ENCODE assay signal across 27 cellular contexts in the genomic region with DNA sequence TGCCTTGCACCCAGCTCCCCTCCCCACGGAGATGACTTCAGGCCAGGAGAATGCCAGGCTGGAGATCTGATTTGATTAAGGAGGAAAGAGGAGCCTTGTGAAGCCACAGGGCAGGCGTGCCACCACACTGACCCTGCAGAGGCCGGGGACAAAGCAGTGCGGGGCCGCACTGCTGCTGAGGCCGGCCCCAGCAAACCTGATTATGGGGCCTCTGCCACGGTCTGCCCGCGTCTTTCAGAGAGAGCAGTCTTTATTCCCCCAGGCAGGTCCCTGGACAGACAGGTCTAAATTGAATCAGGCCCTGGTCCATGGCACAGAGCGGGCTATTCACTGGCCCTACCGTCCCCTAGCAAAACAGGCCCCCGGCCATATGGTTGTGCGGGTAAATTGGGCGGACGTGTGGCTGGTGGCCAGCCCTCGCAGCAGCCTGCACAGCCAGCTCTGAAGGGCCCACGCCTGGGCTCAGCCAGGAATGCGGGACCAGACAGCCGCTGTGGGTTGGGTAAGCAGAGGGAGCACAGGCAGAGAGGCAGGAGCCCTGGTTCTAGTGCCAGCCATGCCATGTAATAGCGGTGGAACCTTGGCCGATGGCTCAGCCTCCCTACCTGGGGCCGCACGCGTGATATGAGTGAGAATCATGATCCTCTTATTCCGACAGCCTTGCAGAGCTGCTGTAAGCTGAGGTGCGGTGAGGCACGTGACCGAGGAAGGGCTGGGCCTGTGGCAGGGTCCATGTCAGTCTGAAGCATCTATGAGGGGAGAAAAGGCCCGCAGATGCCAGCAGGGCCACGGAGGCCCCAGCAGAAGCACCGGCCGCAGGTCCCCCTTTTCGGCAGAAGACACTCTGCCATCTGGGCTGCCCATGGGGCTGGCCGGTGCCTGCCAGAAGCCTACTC.
DNase-seq lines count a peak whose midpoint lies in the region; ATAC-seq, FAIRE-seq and TF ChIP-seq lines count a peak whose summit lies in the region.
"Had no signal": no experiment of that assay in that cellular context is flagged by ENCODE, and none has a peak within 500 bp of the region (broad histone marks: within the 10 kb centered on the region; RNA-seq: fewer than 3 reads in every experiment).

No MANE protein-coding gene starts in this region.

- no TSS peak for BruUV-seq in HepG2 (replicated peaks; lab: Mats Ljungman, UMichigan)

- no peaks in the 10 kb centered on the region for H3K9me3 Mint-ChIP-seq in neural progenitor cell
- H3K9me3 Mint-ChIP-seq: activated T-helper 17 cell treated with anti-CD3 and anti-CD28 coated beads, Interleukin-2, amount 50 U/mL, for 72 hours had no signal

- H3K9me3 ChIP-seq in HepG2 (ENCODE audit: low read length), result no peaks in the 10 kb centered on the region
- no peaks in the 10 kb centered on the region for H3K9me3 ChIP-seq in right lobe of liver
- H3K9me3 ChIP-seq in neural progenitor cell (ENCODE audit: low read depth), result no peaks in the 10 kb centered on the region
- H3K9me3 ChIP-seq: BLaER1, HAP-1, heart left ventricle, left ventricle myocardium inferior, mucosa of descending colon, tibial artery had no signal

- H3K27ac ChIP-seq in HepG2 (ENCODE audit: extremely low read length, insufficient read depth, low read length) (no peak overlapping the region), right lobe of liver (no peak overlapping the region), neural progenitor cell (no peak overlapping the region)
- H3K27ac ChIP-seq: BLaER1, coronary artery, heart left ventricle, left ventricle myocardium inferior, tibial artery, VCaP had no signal

- in situ Hi-C loops in HepG2 (cut with HindIII; ENCODE audit: extremely low pct_ligation_motif_present, low pct_unique_long_range_greater_than_20kb), result no loop called here

- no peak overlapping the region for H3K4me3 ChIP-seq in HepG2 (replicated peaks in 1 of 3; ENCODE audit: insufficient read depth in 1 of 3, low read depth in 2 of 3, low read length in 3 of 3)
- H3K4me3 ChIP-seq in right lobe of liver, result no peak overlapping the region
- no peak overlapping the region for H3K4me3 ChIP-seq in neural progenitor cell
- H3K4me3 ChIP-seq: BLaER1, coronary artery, HAP-1, heart left ventricle, left ventricle myocardium inferior, mucosa of descending colon, tibial artery had no signal

- no peaks in the 10 kb centered on the region for H3F3A ChIP-seq in neural progenitor cell (ENCODE audit: low read depth)

- TF ChIP-seq RAD21 in HepG2 (CRISPR knock-in tag; IDR thresholded peaks at IDR 0.05), result no peak

- FAIRE-seq in HepG2 (lab: Jason Lieb, UNC), result no peak
- FAIRE-seq: RCC 7860 had no signal

- no peak overlapping the region for H3K4me3 Mint-ChIP-seq in neural progenitor cell
- H3K4me3 Mint-ChIP-seq: activated naive CD8-positive, alpha-beta T cell; activated T-helper 17 cell treated with anti-CD3 and anti-CD28 coated beads, Interleukin-2, amount 50 U/mL, for 72 hours had no signal

- peaks cover 17% of the 10 kb centered on the region for H3K27me3 Mint-ChIP-seq in neural progenitor cell (ENCODE audit: insufficient read depth, low read depth)
- H3K27me3 Mint-ChIP-seq: activated naive CD8-positive, alpha-beta T cell; activated T-helper 17 cell treated with anti-CD3 and anti-CD28 coated beads, Interleukin-2, amount 50 U/mL, for 72 hours had no signal

- no peak overlapping the region for H3K9ac ChIP-seq in HepG2 (ENCODE audit: insufficient read depth, low read depth, low read length)
- H3K9ac ChIP-seq in neural progenitor cell, result no peak overlapping the region
- H3K9ac ChIP-seq: BLaER1 had no signal

- no peak for TF ChIP-seq EP300 in HepG2 (IDR thresholded peaks at IDR 0.05; ENCODE audit: low read depth in 2 of 2, low read length in 2 of 2)
- no peak for TF ChIP-seq EP300 in HepG2 (CRISPR knock-in tag; IDR thresholded peaks at IDR 0.05; ENCODE audit: borderline replicate concordance)

- intact Hi-C loops in HepG2 (cut with micrococcal nuclease; ENCODE audit: unreplicated experiment) (no loop called here), right lobe of liver (cut with DNase I) (no loop called here)

- H3K27ac Mint-ChIP-seq in neural progenitor cell, result no peak overlapping the region
- H3K27ac Mint-ChIP-seq: activated naive CD8-positive, alpha-beta T cell; activated T-helper 17 cell treated with anti-CD3 and anti-CD28 coated beads, Interleukin-2, amount 50 U/mL, for 72 hours had no signal

- H4K20me1 ChIP-seq in HepG2 (ENCODE audit: insufficient read depth, low read length) (no peaks in the 10 kb centered on the region), neural progenitor cell (ENCODE audit: low read depth) (no peaks in the 10 kb centered on the region)
- H4K20me1 ChIP-seq: BLaER1 had no signal

- 0 out of 5 replicates have a peak, but pooled peaks cover 0 to 5% of the 10 kb centered on the region in 2 experiments for H3K27me3 ChIP-seq in HepG2 (ENCODE audit: control insufficient read depth in 1 of 2, insufficient read depth in 2 of 2, low read length in 2 of 2)
- no peaks in the 10 kb centered on the region for H3K27me3 ChIP-seq in right lobe of liver
- H3K27me3 ChIP-seq in neural progenitor cell, result no peaks in the 10 kb centered on the region
- H3K27me3 ChIP-seq: BLaER1, heart left ventricle, tibial artery had no signal

- H3K4me1 ChIP-seq in HepG2 (ENCODE audit: insufficient read depth, low read length) (0 out of 2 replicates have a peak, but pooled peaks cover 7% of the 10 kb centered on the region), right lobe of liver (no peaks in the 10 kb centered on the region), neural progenitor cell (no peaks in the 10 kb centered on the region)
- H3K4me1 ChIP-seq: BLaER1, HAP-1, left ventricle myocardium inferior, tibial artery had no signal

- WGBS in HepG2 (ENCODE audit: low lambda C conversion rate), result 73% methylated on average over 31 of the region's 34 CpGs
- WGBS in right lobe of liver (ENCODE audit: insufficient coverage, low coverage, low lambda C conversion rate, missing lambda C conversion rate), result 90% methylated on average over 10 of the region's 34 CpGs

- peak; percentile 15; the same call in 2 of the 3 replicates for ATAC-seq in HepG2
- ATAC-seq in right lobe of liver, result no peak
- no peak for ATAC-seq in HG02938 (IDR thresholded peaks at IDR 0.05; ENCODE audit: unreplicated experiment)
- ATAC-seq: activated T-helper 17 cell treated with anti-CD3 and anti-CD28 coated beads, Interleukin-2, amount 50 U/mL, for 72 hours; heart left ventricle; mucosa of descending colon; stimulated activated naive CD8-positive, alpha-beta T cell treated with anti-CD3 and anti-CD28 coated beads, Interleukin-15, Interleukin-2, amounts not matched to agents 100 U/mL and 50 U/mL, for 24 hours had no signal

- TF ChIP-seq POLR2A in HepG2 (IDR thresholded peaks at IDR 0.05; ENCODE audit: insufficient read depth in 1 of 2, low read depth in 2 of 2, low read length in 2 of 2) (no peak), right lobe of liver (IDR thresholded peaks at IDR 0.05) (no peak)

- no peaks in the 10 kb centered on the region for H3K36me3 ChIP-seq in HepG2 (replicated peaks in 1 of 2; ENCODE audit: control insufficient read depth in 1 of 2, insufficient read depth in 2 of 2, low read length in 2 of 2)
- H3K36me3 ChIP-seq in right lobe of liver, result no peaks in the 10 kb centered on the region
- H3K36me3 ChIP-seq in neural progenitor cell, result no peaks in the 10 kb centered on the region
- H3K36me3 ChIP-seq: BLaER1, HAP-1, heart left ventricle, left ventricle myocardium inferior, tibial artery had no signal

- TF ChIP-seq CTCF in HepG2 (CRISPR knock-in tag; IDR thresholded peaks at IDR 0.05) (no peak), right lobe of liver (IDR thresholded peaks at IDR 0.05) (no peak), neural progenitor cell (IDR thresholded peaks at IDR 0.05) (no peak)

- DNase-seq in HepG2 (ENCODE audit: low spot score) (no peak), right lobe of liver (no peak), globus pallidus (ENCODE audit: low spot score) (peak; percentile 8), neural progenitor cell (ENCODE audit: low spot score) (no peak), NCI-H345 treated with DMSO at 0.1 percent for 48 hours (lab: John Stamatoyannopoulos, UW; ENCODE audit: unreplicated experiment) (no peak), MV-4-11 (lab: John Stamatoyannopoulos, UW) (no peak)
- DNase-seq in effector CD8-positive, alpha-beta T cell (lab: John Stamatoyannopoulos, UW), result no peak
- DNase-seq: activated CD4-positive, alpha-beta T cell treated with anti-CD3 and anti-CD28 coated beads, Interleukin-2, amount 50 U/mL, for 1 hour; COR-L47; heart left ventricle; KG1; left ventricle myocardium inferior; mucosa of descending colon; NCI-H526; stimulated activated CD4-positive, alpha-beta T cell treated with anti-CD3 and anti-CD28 coated beads, Interleukin-12 subunit alpha, Interleukin-12 subunit beta, amount 100 ng/mL, for 4 hours; stimulated activated CD4-positive, alpha-beta T cell treated with anti-CD3 and anti-CD28 coated beads, Interleukin-4, amount 100 ng/mL, for 4 hours; stimulated activated naive CD8-positive, alpha-beta T cell treated with anti-CD3 and anti-CD28 coated beads, Interleukin-15, Interleukin-2, amounts not matched to agents 100 U/mL and 50 U/mL, for 24 hours; T-helper 2 cell; tibial artery had no signal

- H2AFZ ChIP-seq in HepG2 (ENCODE audit: low read length), result no peak overlapping the region
- peak overlapping the region; percentile 26 for H2AFZ ChIP-seq in neural progenitor cell (replicated peaks)

- no peak overlapping the region for H3K4me2 ChIP-seq in HepG2 (ENCODE audit: low read depth, low read length)
- H3K4me2 ChIP-seq in neural progenitor cell, result no peak overlapping the region
- H3K4me2 ChIP-seq: BLaER1 had no signal

- H3K36me3 Mint-ChIP-seq in neural progenitor cell, result no peaks in the 10 kb centered on the region
- H3K36me3 Mint-ChIP-seq: activated naive CD8-positive, alpha-beta T cell had no signal

- H3K79me2 ChIP-seq in HepG2 (ENCODE audit: insufficient read depth, low read length) (no peaks in the 10 kb centered on the region), neural progenitor cell (ENCODE audit: low read depth) (no peaks in the 10 kb centered on the region)

- peaks cover 37% of the 10 kb centered on the region for H3K4me1 Mint-ChIP-seq in neural progenitor cell
- H3K4me1 Mint-ChIP-seq: activated T-helper 17 cell treated with anti-CD3 and anti-CD28 coated beads, Interleukin-2, amount 50 U/mL, for 72 hours had no signal

- CTCF ChIA-PET in HepG2 (lab: Yijun Ruan, JAX; ENCODE audit: low intra/inter-chr PET ratio, low total read pairs), result no interaction called here

- POLR2A ChIA-PET in HepG2 (lab: Yijun Ruan, JAX), result no interaction called here

TF ChIP-seq in HepG2, 621 proteins besides CTCF, POLR2A, EP300 and RAD21 (continues in another document):
- TF ChIP-seq NR2F6 (IDR thresholded peaks at IDR 0.05) (no peak), NR2F6 (CRISPR knock-in tag; IDR thresholded peaks at IDR 0.05) (no peak), YY1 (IDR thresholded peaks at IDR 0.05; ENCODE audit: insufficient read depth, insufficient replicate concordance, low read depth, low read length) (no peak), ZNF740 (CRISPR knock-in tag; IDR thresholded peaks at IDR 0.05) (no peak), ZFAT (CRISPR knock-in tag; conservative IDR thresholded peaks at IDR 0.05) (no peak)
